8 cellular contexts compared by ENCODE assay signal in the genomic region with DNA sequence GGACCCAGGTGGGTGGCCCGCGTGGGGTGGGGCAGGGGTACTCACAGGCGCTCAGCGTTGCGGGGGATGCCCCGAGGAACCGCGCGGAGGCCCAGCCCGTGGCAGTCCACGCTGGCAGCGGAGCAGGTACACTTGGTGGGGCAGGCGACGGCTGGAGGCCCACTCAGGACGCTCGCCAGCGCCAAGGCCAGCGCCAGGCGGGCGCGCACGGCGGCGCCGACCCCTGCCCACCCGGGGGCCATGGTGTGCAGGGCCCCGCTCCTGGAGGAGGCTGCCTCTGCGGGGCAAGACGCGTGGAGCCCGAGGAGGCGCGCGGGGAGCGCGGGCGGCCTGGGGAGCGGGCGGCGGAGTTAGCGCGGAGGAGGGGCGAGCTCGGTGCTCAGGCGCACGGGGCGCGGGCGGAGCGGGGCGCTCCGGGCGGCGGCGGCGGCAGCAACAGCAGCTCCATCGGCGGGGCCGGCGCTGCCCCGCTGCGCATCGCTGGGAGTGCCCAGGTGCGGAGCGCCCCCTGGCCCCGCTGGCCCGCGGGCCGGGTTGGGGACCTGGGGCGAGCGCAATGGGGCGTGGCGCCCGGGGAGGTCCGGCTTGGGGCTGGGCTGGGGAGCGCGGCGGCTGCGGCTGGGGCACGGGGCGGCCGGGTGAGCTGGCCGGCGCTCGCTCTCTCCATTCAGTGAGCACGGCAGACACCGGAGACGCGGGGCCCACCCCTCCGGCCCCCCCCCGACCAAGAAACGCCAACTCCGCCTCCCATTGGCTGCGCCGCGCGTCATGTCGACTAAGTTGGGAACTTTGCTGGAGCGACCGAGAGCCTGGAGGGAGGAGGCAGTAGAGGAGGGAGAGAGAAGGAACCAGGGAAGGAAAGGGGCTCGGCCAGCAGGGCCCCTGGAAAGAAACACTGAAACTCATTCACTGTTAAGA. TPM values are rescaled to one million over a fixed set of nuclear protein-coding genes. Genes with fewer than 3 reads are reported as not detected.
DNase-seq lines count a peak whose midpoint lies in the region.

Gene SLIT3, minus strand, starts transcription at position 672 of the 918 bp plus-strand sequence. Its CDS starts 430 bp downstream, at position 242.

- DNase-seq in SK-N-DZ (ENCODE audit: low spot score), result peak; percentile 78
- peak; percentile 79 for DNase-seq in glomerular visceral epithelial cell (ENCODE audit: extremely low spot score)
- peak in 7 of 10 donors; percentile 21 to 91 (median 64) for DNase-seq in posterior cingulate gyrus
- DNase-seq in NCI-H446 treated with DMSO at 0.1 percent for 48 hours (lab: John Stamatoyannopoulos, UW), result no peak
- DNase-seq in NCI-H1417 treated with DMSO at 0.1 percent for 48 hours (lab: John Stamatoyannopoulos, UW), result no peak
- DNase-seq in stimulated activated CD4-positive, alpha-beta T cell treated with anti-CD3 and anti-CD28 coated beads, Interleukin-2, amount 100 ng/mL, for 24 hours, result no peak
- no peak for DNase-seq in stimulated activated CD4-positive, alpha-beta T cell treated with anti-CD3 and anti-CD28 coated beads, Interleukin-1b, Interleukin-23, amount 100 ng/mL, for 48 hours

- no peaks in the 10 kb centered on the region for H3K9me3 ChIP-seq in ES-I3 (ENCODE audit: control insufficient read depth, insufficient read depth, low read length)

- no peaks in the 10 kb centered on the region for H3K4me1 ChIP-seq in ES-I3 (ENCODE audit: insufficient read depth, low read length)

- intact Hi-C loops in posterior cingulate gyrus (cut with DNase I), result no loop called here

- peak within 1 kb of the TSS; percentile 56 for H3K9ac ChIP-seq in ES-I3 (ENCODE audit: low read depth, low read length)

- no peaks in the 10 kb centered on the region for H3K36me3 ChIP-seq in ES-I3 (ENCODE audit: insufficient read depth, low read length)

RNA-seq across cellular contexts. Expression of gene SLIT3, which starts in this region (rescaled TPM):
- 55.9 and 66.6 TPM in 2 replicates for polyA plus RNA-seq in SK-N-DZ (2014; cell fraction: cytosol; rRNA removed)
- 85.4 and 93.6 TPM in 2 replicates for polyA plus RNA-seq in SK-N-DZ (2014; cell fraction: nucleus; rRNA removed)

Comparison
In these comparisons a context has a peak if more than half of its experiments do, and no peak if none do; other contexts are left out.
1. DNase-seq: peak in SK-N-DZ (single experiment), glomerular visceral epithelial cell (single experiment) and posterior cingulate gyrus (7 of 10); none in NCI-H446 treated with DMSO at 0.1 percent for 48 hours (single experiment), NCI-H1417 treated with DMSO at 0.1 percent for 48 hours (single experiment), stimulated activated CD4-positive, alpha-beta T cell treated with anti-CD3 and anti-CD28 coated beads, Interleukin-2, amount 100 ng/mL, for 24 hours (0 of 2) and stimulated activated CD4-positive, alpha-beta T cell treated with anti-CD3 and anti-CD28 coated beads, Interleukin-1b, Interleukin-23, amount 100 ng/mL, for 48 hours (single experiment).